In the genomic region with DNA sequence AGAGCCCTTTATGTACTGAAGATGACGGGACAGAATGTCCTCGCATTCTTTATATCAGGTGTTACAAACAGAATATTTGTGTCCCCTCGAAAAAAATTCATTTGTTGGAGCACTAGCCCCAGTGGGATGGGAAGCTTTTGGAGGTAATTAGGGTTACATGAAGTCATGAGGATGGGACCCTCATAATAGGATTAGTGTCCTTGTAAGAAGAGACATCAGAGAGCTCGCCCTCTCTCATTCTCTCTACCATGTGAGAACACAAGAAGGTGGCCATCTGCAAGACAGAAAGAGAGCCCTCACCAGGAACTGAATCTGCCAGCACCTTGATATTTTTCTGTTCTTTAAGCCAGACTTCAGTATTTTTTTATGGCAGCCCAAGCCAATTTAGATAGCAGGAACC, we compare ENCODE assay signal across 26 cellular contexts.
"Had no signal": no experiment of that assay in that cellular context is flagged by ENCODE, and none has a peak within 500 bp of the region (broad histone marks: within the 10 kb centered on the region; RNA-seq: fewer than 3 reads in every experiment).

No MANE protein-coding gene starts in this region.

- DNase-seq: stimulated activated CD4-positive, alpha-beta T cell treated with anti-CD3 and anti-CD28 coated beads, Interleukin-2, amount 100 ng/mL, for 48 hours; stimulated activated CD4-positive, alpha-beta T cell treated with anti-CD3 and anti-CD28 coated beads, Interleukin-4, amount 100 ng/mL, for 24 hours; stimulated activated CD4-positive, alpha-beta T cell treated with anti-CD3 and anti-CD28 coated beads, Interleukin-4, amount 100 ng/mL, for 4 hours; stimulated activated CD8-positive, alpha-beta memory T cell treated with anti-CD3 and anti-CD28 coated beads, Interleukin-4, amount 100 ng/mL, for 48 hours; stimulated activated naive B cell treated with anti-CD40 and anti-IgM and Interleukin-4, amounts not matched to agents 10 μg/mL and 1 μg/mL and 100 μg/mL, for 72 hours; stimulated activated naive CD4-positive, alpha-beta T cell; stimulated activated naive CD4-positive, alpha-beta T cell treated with Interleukin-2 at 50 U/mL for 16 hours; stimulated activated naive CD8-positive, alpha-beta T cell treated with anti-CD3 and anti-CD28 coated beads, Interleukin-15, amount 100 ng/mL, for 72 hours; stimulated activated naive CD8-positive, alpha-beta T cell treated with anti-CD3 and anti-CD28 coated beads, Interleukin-15, Interleukin-2, amounts not matched to agents 100 U/mL and 50 U/mL, for 24 hours; stomach; substantia nigra; testis; thyroid gland; tibial artery; transverse colon; trophoblast cell; upper lobe of left lung; upper lobe of right lung; uterus had no signal

- H3K4me1 ChIP-seq: stomach, suprapubic skin, testis, tibial artery, transverse colon, upper lobe of left lung, upper lobe of right lung, uterus, vagina had no signal

- H3K9me3 ChIP-seq: suprapubic skin, testis, thyroid gland, vagina had no signal

- H3K27me3 ChIP-seq: stomach, suprapubic skin, testis, thyroid gland, tibial artery, tibial nerve, transverse colon, upper lobe of left lung, upper lobe of right lung, uterus, vagina had no signal

- H3K36me3 ChIP-seq: suprapubic skin, thoracic aorta, thyroid gland, tibial artery, transverse colon, upper lobe of left lung, upper lobe of right lung, uterus, vagina had no signal

- FAIRE-seq: urothelium cell line had no signal

- ATAC-seq: stimulated activated effector memory CD8-positive, alpha-beta T cell treated with anti-CD3 and anti-CD28 coated beads, Interleukin-12 subunit alpha, Interleukin-12 subunit beta, amount 100 ng/mL, for 72 hours; stimulated activated memory B cell treated with anti-CD40 and anti-IgM and Interleukin-4, amounts not matched to agents 10 μg/mL and 1 μg/mL and 100 μg/mL, for 72 hours; stimulated activated naive B cell treated with anti-CD40 and anti-IgM and Interleukin-4, amounts not matched to agents 10 μg/mL and 1 μg/mL and 100 μg/mL, for 72 hours; stimulated activated naive CD8-positive, alpha-beta T cell treated with anti-CD3 and anti-CD28 coated beads, Interleukin-15, amount 100 ng/mL, for 72 hours; stimulated activated naive CD8-positive, alpha-beta T cell treated with anti-CD3 and anti-CD28 coated beads, Interleukin-15, Interleukin-2, amounts not matched to agents 100 U/mL and 50 U/mL, for 24 hours; upper lobe of right lung had no signal

- H3K27ac ChIP-seq: stomach, suprapubic skin, testis, thoracic aorta, thyroid gland, tibial artery, tibial nerve, transverse colon, upper lobe of left lung, upper lobe of right lung, uterus, vagina had no signal

- H3K4me3 ChIP-seq: stomach, suprapubic skin, testis, thoracic aorta, thyroid gland, tibial artery, tibial nerve, transverse colon, upper lobe of left lung, upper lobe of right lung, uterus, vagina had no signal
